ENCODE assay signal across 8 cellular contexts in genomic region chr16:3004781-3005284, GRCh38. TPM values are rescaled to one million over a fixed set of nuclear protein-coding genes. Genes with fewer than 3 reads are reported as not detected.
DNase-seq lines count a peak whose midpoint lies in the region; ATAC-seq, FAIRE-seq and TF ChIP-seq lines count a peak whose summit lies in the region.

No MANE protein-coding gene starts in this region.

- TF ChIP-seq CTCF in WERI-Rb-1 (IDR thresholded peaks at IDR 0.05; ENCODE audit: low read depth, low read length), result no peak

- H3K9me3 ChIP-seq in WERI-Rb-1 (ENCODE audit: severe bottlenecking), result no peaks in the 10 kb centered on the region

- ATAC-seq in left lobe of liver (peak; percentile 44), HG03571 (IDR thresholded peaks at IDR 0.05; ENCODE audit: unreplicated experiment) (no peak), GM18502 (IDR thresholded peaks at IDR 0.05; ENCODE audit: poor library complexity, unreplicated experiment) (no peak)

- H3K4me1 ChIP-seq in ACC112 (ENCODE audit: control insufficient read depth, insufficient read depth, low read length, unreplicated experiment), result peaks cover 7% of the 10 kb centered on the region

- no peaks in the 10 kb centered on the region for H3K27me3 ChIP-seq in ACC112 (ENCODE audit: insufficient read depth, low read length)
- H3K27me3 ChIP-seq in WERI-Rb-1 (ENCODE audit: insufficient read depth, low read depth, severe bottlenecking), result no peaks in the 10 kb centered on the region

- peak overlapping the region; percentile 62 for H3K4me3 ChIP-seq in ACC112 (ENCODE audit: low read depth, low read length)
- H3K4me3 ChIP-seq in WERI-Rb-1 (ENCODE audit: low read depth, low read length), result peak overlapping the region; percentile 47

- no peak overlapping the region for H2AFZ ChIP-seq in ACC112 (ENCODE audit: low read length, unreplicated experiment)

- H3K79me2 ChIP-seq in ACC112 (ENCODE audit: control insufficient read depth, insufficient read depth, low read length, unreplicated experiment), result no peaks in the 10 kb centered on the region

- no peaks in the 10 kb centered on the region for H3K36me3 ChIP-seq in ACC112 (ENCODE audit: insufficient read depth, low read length)
- H3K36me3 ChIP-seq in WERI-Rb-1, result no peaks in the 10 kb centered on the region; the same call in 1 of the 2 replicates

- DNase-seq in GM19239 (ENCODE audit: insufficient read length, low spot score) (no peak), WERI-Rb-1 (peak; percentile 42), left lobe of liver (ENCODE audit: low spot score) (peak; percentile 88), D341Med (ENCODE audit: low spot score) (no peak), NCI-H526 (lab: John Stamatoyannopoulos, UW) (no peak)

- peak; percentile 40 for FAIRE-seq in GM19239 (lab: Jason Lieb, UNC)

- H3K27ac ChIP-seq in ACC112 (ENCODE audit: low read depth, low read length), result no peak overlapping the region
- peak overlapping the region; percentile 12; the same call in 1 of the 2 replicates for H3K27ac ChIP-seq in WERI-Rb-1

RNA-seq across cellular contexts. Expression of gene CLDN9, which starts 7.9 kb away (rescaled TPM):
- 1.5 TPM for total RNA-seq in left lobe of liver

RNA-seq across cellular contexts. Expression of gene CLDN6, which starts 13.2 kb away (rescaled TPM):
- 0.96 TPM for total RNA-seq in left lobe of liver

RNA-seq across cellular contexts. Expression of gene TNFRSF12A, which starts 15.3 kb away (rescaled TPM):
- 4.3 TPM for total RNA-seq in left lobe of liver

RNA-seq across cellular contexts. Expression of gene HCFC1R1, which starts 18.9 kb away (rescaled TPM):
- 11.2 TPM for total RNA-seq in left lobe of liver

RNA-seq across cellular contexts. Expression of gene THOC6, which starts 19.0 kb away (rescaled TPM):
- 9.6 TPM for total RNA-seq in left lobe of liver

Comparison
In these comparisons a context has a peak if more than half of its experiments do, and no peak if none do; other contexts are left out.
1. DNase-seq: peak in WERI-Rb-1 (single experiment) and left lobe of liver (single experiment); none in GM19239 (single experiment), D341Med (single experiment) and NCI-H526 (0 of 2).